ENCODE assay signal across 16 cellular contexts in the genomic region with DNA sequence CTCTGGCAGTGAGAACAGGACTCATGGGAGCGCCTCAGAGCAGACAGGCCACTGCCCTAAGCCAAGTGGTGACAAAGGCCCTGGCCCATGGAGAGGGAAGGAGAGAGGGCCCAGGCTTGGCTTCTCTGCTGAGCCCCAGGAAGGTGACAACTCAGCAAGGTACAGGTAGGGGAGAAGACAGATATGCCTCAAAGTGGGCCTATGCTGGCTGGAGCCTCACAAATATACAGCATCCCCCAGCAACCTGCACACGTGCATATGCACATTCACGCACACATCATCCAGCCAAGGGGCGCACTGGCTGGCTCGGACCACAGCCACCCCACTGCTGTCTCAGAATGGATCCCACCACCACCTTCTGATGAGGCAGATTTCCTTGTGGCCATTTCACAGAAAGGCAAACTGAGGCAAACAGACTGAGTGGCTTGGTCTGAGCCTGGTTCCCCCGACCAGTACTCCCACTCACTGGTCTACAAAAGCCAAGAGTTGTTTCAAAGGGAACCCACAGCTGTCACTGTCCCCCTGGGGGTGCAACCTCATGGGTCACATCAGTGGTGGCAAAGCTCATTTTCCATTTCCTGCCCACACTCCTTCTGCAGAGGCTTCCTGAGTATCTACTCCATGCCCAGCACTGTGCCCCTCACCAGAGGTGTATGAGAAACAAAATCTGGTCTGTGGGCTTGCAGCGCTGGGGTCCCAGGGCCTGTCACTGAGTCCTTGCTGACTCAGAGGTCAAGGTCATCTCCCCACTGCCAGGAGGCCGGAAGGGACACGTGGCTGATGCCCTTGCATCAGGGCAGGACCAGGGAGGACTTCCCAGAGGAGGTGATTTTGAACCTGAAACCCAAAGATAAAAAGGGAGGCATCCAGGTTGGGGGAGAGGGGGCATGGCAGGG.
"Had no signal": no experiment of that assay in that cellular context is flagged by ENCODE, and none has a peak within 500 bp of the region (broad histone marks: within the 10 kb centered on the region; RNA-seq: fewer than 3 reads in every experiment).

No MANE protein-coding gene starts in this region.

- FAIRE-seq: colon had no signal

- H3K9me3 Mint-ChIP-seq: stimulated activated naive CD8-positive, alpha-beta T cell treated with anti-CD3 and anti-CD28 coated beads, Interleukin-15, Interleukin-2, amounts not matched to agents 100 ng/mL and 50 ng/mL, for 24 hours had no signal

- ATAC-seq: activated CD4-positive, alpha-beta T cell treated with anti-CD3 and anti-CD28 coated beads for 36 hours; activated T-cell treated with anti-CD3 and anti-CD28 coated beads, Interleukin-2, amount 50 U/mL, for 4 hours; SK-N-SH treated with all-trans-retinoic acid at 6 μM for 48 hours had no signal

- DNase-seq: activated CD4-positive, alpha-beta memory T cell treated with anti-CD3 and anti-CD28 coated beads for 36 hours; activated CD4-positive, alpha-beta T cell treated with anti-CD3 and anti-CD28 coated beads for 36 hours; activated gamma-delta T cell; activated T-cell treated with anti-CD3 and anti-CD28 coated beads, Interleukin-2, amount 50 U/mL, for 4 hours; erythroblast; islet precursor cell; stimulated activated CD4-positive, alpha-beta T cell treated with anti-CD3 and anti-CD28 coated beads, Interleukin-15, amount 100 ng/mL, for 24 hours; stimulated activated CD4-positive, alpha-beta T cell treated with anti-CD3 and anti-CD28 coated beads, Interleukin-4, amount 100 ng/mL, for 1 hour; testis; upper lobe of left lung; WERI-Rb-1 had no signal

- H3K9me3 ChIP-seq: ascending aorta, testis, upper lobe of left lung had no signal

- H3K27ac ChIP-seq: ascending aorta, skin epidermis, testis, upper lobe of left lung, WERI-Rb-1 had no signal

- H3K4me3 ChIP-seq: ascending aorta, skin epidermis, testis, upper lobe of left lung had no signal

- H3K27me3 Mint-ChIP-seq: activated CD4-positive, alpha-beta memory T cell treated with anti-CD3 and anti-CD28 coated beads for 36 hours; activated CD4-positive, alpha-beta T cell treated with anti-CD3 and anti-CD28 coated beads for 36 hours; stimulated activated naive CD8-positive, alpha-beta T cell treated with anti-CD3 and anti-CD28 coated beads, Interleukin-15, Interleukin-2, amounts not matched to agents 100 ng/mL and 50 ng/mL, for 24 hours had no signal

- H3K27ac Mint-ChIP-seq: activated CD4-positive, alpha-beta memory T cell treated with anti-CD3 and anti-CD28 coated beads for 36 hours; activated CD4-positive, alpha-beta T cell treated with anti-CD3 and anti-CD28 coated beads for 36 hours; stimulated activated naive CD8-positive, alpha-beta T cell treated with anti-CD3 and anti-CD28 coated beads, Interleukin-15, Interleukin-2, amounts not matched to agents 100 ng/mL and 50 ng/mL, for 24 hours had no signal

- H3K27me3 ChIP-seq: ascending aorta, testis, upper lobe of left lung had no signal

- H3K4me1 ChIP-seq: ascending aorta, upper lobe of left lung had no signal

- H3K4me3 Mint-ChIP-seq: activated CD4-positive, alpha-beta memory T cell treated with anti-CD3 and anti-CD28 coated beads for 36 hours; activated CD4-positive, alpha-beta T cell treated with anti-CD3 and anti-CD28 coated beads for 36 hours; activated T-cell treated with anti-CD3 and anti-CD28 coated beads, Interleukin-2, amount 50 U/mL, for 4 hours; stimulated activated naive CD8-positive, alpha-beta T cell treated with anti-CD3 and anti-CD28 coated beads, Interleukin-15, Interleukin-2, amounts not matched to agents 100 ng/mL and 50 ng/mL, for 24 hours had no signal

- H3K36me3 ChIP-seq: ascending aorta, upper lobe of left lung, WERI-Rb-1 had no signal

- H3K4me1 Mint-ChIP-seq: activated CD4-positive, alpha-beta T cell treated with anti-CD3 and anti-CD28 coated beads for 36 hours had no signal
